ENCODE assay signal across 9 cellular contexts in the genomic region with DNA sequence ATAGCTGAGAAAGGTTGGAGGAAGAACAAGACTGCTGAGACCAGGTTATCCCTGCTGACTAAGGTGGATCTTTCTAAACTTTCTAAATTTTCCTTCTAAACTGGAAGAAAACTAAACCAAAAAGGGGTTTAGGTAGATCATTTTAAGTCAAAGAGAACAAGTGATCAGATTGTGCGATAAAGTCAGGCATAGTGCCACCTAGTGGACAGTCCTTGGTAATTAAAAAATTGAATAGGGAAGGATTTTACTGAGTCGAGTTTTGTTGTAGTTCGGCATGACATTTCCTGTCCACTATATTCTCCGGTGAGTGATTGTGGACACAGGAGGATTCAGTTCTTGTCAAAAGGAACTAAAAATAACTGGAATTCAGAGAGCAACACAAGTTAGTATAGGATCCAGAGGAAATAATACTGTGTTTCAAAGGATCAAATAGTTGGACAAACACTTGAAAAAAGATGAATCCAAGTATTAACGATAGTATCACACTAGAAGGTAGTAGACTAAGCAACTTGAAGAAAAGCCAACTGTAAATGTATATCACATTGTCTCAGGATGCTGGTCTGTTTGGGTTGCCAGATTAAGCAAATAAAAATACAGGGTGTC.
DNase-seq lines count a peak whose midpoint lies in the region; ATAC-seq, FAIRE-seq and TF ChIP-seq lines count a peak whose summit lies in the region.
"Had no signal": no experiment of that assay in that cellular context is flagged by ENCODE, and none has a peak within 500 bp of the region (broad histone marks: within the 10 kb centered on the region; RNA-seq: fewer than 3 reads in every experiment).

No MANE protein-coding gene starts in this region.

- CTCF ChIA-PET in A549 (lab: Yijun Ruan, JAX) (interaction anchor here (0.6 to 0.8 kb wide), 5 partner anchors 12 to 1965 kb away, joined by 3 to 4 read pairs (median 4); no protein-coding TSS in a partner anchor), WTC11 (lab: Charles Lee) (no interaction called here)

- H2BK5ac ChIP-seq in H9 (ENCODE audit: insufficient read length, low read length) = no peak overlapping the region

- H2BK120ac ChIP-seq in H9 (ENCODE audit: low read depth, low read length, poor library complexity, severe bottlenecking) = no peak overlapping the region

- POLR2A ChIA-PET in A549 (lab: Yijun Ruan, JAX) (no interaction called here), WTC11 (lab: Charles Lee) (no interaction called here)

- no peaks in the 10 kb centered on the region for H3K79me1 ChIP-seq in H9 (ENCODE audit: insufficient read depth, low read depth, low read length, poor library complexity, severe bottlenecking)

- no peak for ATAC-seq in A549
- peak; percentile 20; the same call in 1 of the 2 replicates for ATAC-seq in WTC11
- ATAC-seq in HG03196 (IDR thresholded peaks at IDR 0.05; ENCODE audit: unreplicated experiment) = no peak

- no peaks in the 10 kb centered on the region for H4K20me1 ChIP-seq in H9 (ENCODE audit: control insufficient read depth, insufficient read depth, insufficient read length)

- peaks cover 0 to 4% of the 10 kb centered on the region in 2 experiments; a peak in 1 of 5 replicates for H3K9me3 Mint-ChIP-seq in H9
- peaks cover 4% of the 10 kb centered on the region; the same call in 1 of the 2 replicates for H3K9me3 Mint-ChIP-seq in WTC11

- H3K4me2 ChIP-seq in A549 = no peak overlapping the region
- H3K4me2 ChIP-seq in H9 (ENCODE audit: insufficient read depth, insufficient read length, low read length) = no peak overlapping the region

- no peak overlapping the region for H3K27ac ChIP-seq in A549
- H3K27ac ChIP-seq in H9 (ENCODE audit: insufficient read length, low read depth, low read length) = no peak overlapping the region
- no peak overlapping the region for H3K27ac ChIP-seq in kidney (ENCODE audit: low read depth in 2 of 2, low read length in 2 of 2)
- H3K27ac ChIP-seq: thoracic aorta had no signal

- no peaks in the 10 kb centered on the region for H3K36me3 Mint-ChIP-seq in H9 (ENCODE audit: insufficient read depth in 1 of 3, low read depth in 3 of 3)
- H3K36me3 Mint-ChIP-seq in WTC11 = no peaks in the 10 kb centered on the region

- no peak overlapping the region for H2BK15ac ChIP-seq in H9 (ENCODE audit: low read depth, low read length)

- no peak overlapping the region for H3K4me3 Mint-ChIP-seq in H9
- no peak overlapping the region for H3K4me3 Mint-ChIP-seq in WTC11

- H2BK12ac ChIP-seq in H9 (ENCODE audit: insufficient read length, low read depth, low read length) = no peak overlapping the region

- H3K23me2 ChIP-seq in H9 (ENCODE audit: insufficient read length, low read depth, low read length, poor library complexity, severe bottlenecking) = no peaks in the 10 kb centered on the region

- H3K4me1 Mint-ChIP-seq in H9 (peaks cover 36% of the 10 kb centered on the region in 2 experiments), WTC11 (peaks cover 46% of the 10 kb centered on the region)

- H3K4me3 ChIP-seq in A549 (no peak overlapping the region), NB4 (ENCODE audit: low read depth, low read length) (no peak overlapping the region), kidney (ENCODE audit: low read length in 2 of 2) (no peak overlapping the region)
- H3K4me3 ChIP-seq: thoracic aorta had no signal

- no peak overlapping the region for H3K4ac ChIP-seq in H9 (ENCODE audit: low read depth, low read length)

- no peak overlapping the region for H3T11ph ChIP-seq in H9 (ENCODE audit: low read length)

- H4K5ac ChIP-seq in H9 (ENCODE audit: insufficient read length, low read depth, low read length) = no peak overlapping the region

- H3K9ac ChIP-seq in H9 (ENCODE audit: extremely low read depth, insufficient read length, low read length) (no peak overlapping the region), kidney (ENCODE audit: low read length in 2 of 2) (no peak overlapping the region)

- peak; percentile 42 for TF ChIP-seq CTCF in A549 (IDR thresholded peaks at IDR 0.05)
- peak; percentile 76 for TF ChIP-seq CTCF in H9 (conservative IDR thresholded peaks at IDR 0.05)
- TF ChIP-seq CTCF in NB4 (IDR thresholded peaks at IDR 0.05; ENCODE audit: low read depth, low read length) = peak; percentile 57
- peak; percentile 59; the same call in 1 of the 2 replicates for TF ChIP-seq CTCF in WTC11 (IDR thresholded peaks at IDR 0.05)
- TF ChIP-seq CTCF in kidney (IDR thresholded peaks at IDR 0.05; ENCODE audit: borderline replicate concordance, extremely low read depth, insufficient read depth) = peak; percentile 49

- no peaks in the 10 kb centered on the region for H3K27me3 ChIP-seq in H9 (ENCODE audit: insufficient read depth, low read length)

- H3K23ac ChIP-seq in H9 (ENCODE audit: insufficient read length, low read depth, low read length) = no peak overlapping the region

- H2AFZ ChIP-seq in H9 (ENCODE audit: low read length) = no peak overlapping the region

- H4K8ac ChIP-seq in H9 (replicated peaks; ENCODE audit: insufficient read length, low read depth, low read length) = no peak overlapping the region

- no peak for TF ChIP-seq EP300 in A549 (IDR thresholded peaks at IDR 0.05)

- H3K4me1 ChIP-seq in A549 (no peaks in the 10 kb centered on the region), H9 (ENCODE audit: insufficient read depth, low read length) (peaks cover 2% of the 10 kb centered on the region; the same call in 1 of the 2 replicates), kidney (ENCODE audit: control insufficient read depth in 1 of 2, insufficient read depth in 1 of 2, low read depth in 1 of 2, low read length in 2 of 2) (peaks cover 0 to 2% of the 10 kb centered on the region in 2 donors)

- H3K27ac Mint-ChIP-seq in H9 (no peak overlapping the region), WTC11 (no peak overlapping the region)

- WGBS in A549 (ENCODE audit: missing lambda C conversion rate) = 15% methylated on average over 5 of the region's 5 CpGs
- no CpG with 5 or more reads among the region's 5 CpGs for WGBS in H9 (ENCODE audit: extremely low coverage, insufficient read length, low lambda C conversion rate)

- DNase-seq in A549 (ENCODE audit: low read depth in 1 of 2, low spot score in 1 of 2) (peak; percentile 3 to 24), ELR (ENCODE audit: low read depth) (peak; percentile 38), H9 (no peak), NB4 (ENCODE audit: low read depth) (peak; percentile 61), WTC11 (ENCODE audit: low spot score) (no peak), kidney (no peak), NCI-H187 treated with DMSO at 0.1 percent for 48 hours (lab: John Stamatoyannopoulos, UW) (no peak)

- H2AK5ac ChIP-seq in H9 (ENCODE audit: insufficient read length, low read length) = no peak overlapping the region

- H3K56ac ChIP-seq in H9 (ENCODE audit: insufficient read length, low read depth, low read length) = no peak overlapping the region

- H3K27me3 Mint-ChIP-seq in H9 (ENCODE audit: low read depth) = no peaks in the 10 kb centered on the region
- H3K27me3 Mint-ChIP-seq in WTC11 (ENCODE audit: low read depth) = no peaks in the 10 kb centered on the region

- no peak overlapping the region for H3K14ac ChIP-seq in H9 (ENCODE audit: insufficient read depth, low read length)

- H3K18ac ChIP-seq in H9 (ENCODE audit: insufficient read length, low read depth, low read length) = no peak overlapping the region

- no peaks in the 10 kb centered on the region for H3K9me3 ChIP-seq in A549
- H3K9me3 ChIP-seq in H9 (ENCODE audit: control insufficient read depth, low read depth, low read length) = no peaks in the 10 kb centered on the region
- H3K9me3 ChIP-seq in kidney (ENCODE audit: control insufficient read depth in 1 of 2, low read length in 2 of 2) = no peaks in the 10 kb centered on the region
- H3K9me3 ChIP-seq: thoracic aorta had no signal

- no peak overlapping the region for H4K91ac ChIP-seq in H9 (ENCODE audit: insufficient read length, low read depth, low read length)

- H3K79me2 ChIP-seq in H9 (ENCODE audit: insufficient read depth, low read length) = no peaks in the 10 kb centered on the region

- no peak for TF ChIP-seq POLR2A in A549 (IDR thresholded peaks at IDR 0.05; ENCODE audit: low read length)
- no peak for TF ChIP-seq POLR2A in NB4 (IDR thresholded peaks at IDR 0.05; ENCODE audit: extremely low read depth, insufficient read length)

- H3K36me3 ChIP-seq in kidney (ENCODE audit: control insufficient read depth in 1 of 2, insufficient read depth in 2 of 2, low read length in 2 of 2) = no peaks in the 10 kb centered on the region
- H3K36me3 ChIP-seq: thoracic aorta had no signal

- peak; percentile 61 for FAIRE-seq in A549 (lab: Jason Lieb, UNC)
- FAIRE-seq in kidney (lab: Jason Lieb, UNC) = peak; percentile 74

- no peak overlapping the region for H2BK20ac ChIP-seq in H9 (ENCODE audit: low read depth, low read length, poor library complexity, severe bottlenecking)

- intact Hi-C loops in kidney (cut with DNase I) = no loop called here

- TF ChIP-seq RAD21 in A549 (conservative IDR thresholded peaks at IDR 0.05 in 1 of 2, IDR thresholded peaks at IDR 0.05 in 1 of 2) = no peak

TF ChIP-seq in A549, 52 proteins besides CTCF, POLR2A, EP300 and RAD21 (continues in another document):
- TF ChIP-seq TP53 (CRISPR knock-in tag; IDR thresholded peaks at IDR 0.05) = no peak
- TF ChIP-seq MYC (IDR thresholded peaks at IDR 0.05; ENCODE audit: borderline replicate concordance, low read length) = no peak
- TF ChIP-seq PHF8 (IDR thresholded peaks at IDR 0.05; ENCODE audit: borderline replicate concordance, low read depth) = no peak

TF ChIP-seq in WTC11, 78 proteins besides CTCF, POLR2A, EP300 and RAD21 (continues in another document):
- no peak for TF ChIP-seq FOXK1 (CRISPR knock-in tag; IDR thresholded peaks at IDR 0.05)
- TF ChIP-seq SP1 (CRISPR knock-in tag; conservative IDR thresholded peaks at IDR 0.05) = no peak
- TF ChIP-seq OVOL2 (CRISPR knock-in tag; IDR thresholded peaks at IDR 0.05; ENCODE audit: borderline replicate concordance) = no peak
- no peak for TF ChIP-seq EMX1 (CRISPR knock-in tag; IDR thresholded peaks at IDR 0.05)

Comparison
In these comparisons a context has a peak if more than half of its experiments do, and no peak if none do; other contexts are left out.
1. DNase-seq: peak in A549 (2 of 2), ELR (single experiment) and NB4 (single experiment); none in H9 (single experiment), WTC11 (single experiment), kidney (single experiment) and NCI-H187 treated with DMSO at 0.1 percent for 48 hours (single experiment).
2. Peak in every context shown above with its lines, with median percentiles within 50 percentile points of each other: CTCF ChIP-seq.